22 cellular contexts compared by ENCODE assay signal in the genomic region with DNA sequence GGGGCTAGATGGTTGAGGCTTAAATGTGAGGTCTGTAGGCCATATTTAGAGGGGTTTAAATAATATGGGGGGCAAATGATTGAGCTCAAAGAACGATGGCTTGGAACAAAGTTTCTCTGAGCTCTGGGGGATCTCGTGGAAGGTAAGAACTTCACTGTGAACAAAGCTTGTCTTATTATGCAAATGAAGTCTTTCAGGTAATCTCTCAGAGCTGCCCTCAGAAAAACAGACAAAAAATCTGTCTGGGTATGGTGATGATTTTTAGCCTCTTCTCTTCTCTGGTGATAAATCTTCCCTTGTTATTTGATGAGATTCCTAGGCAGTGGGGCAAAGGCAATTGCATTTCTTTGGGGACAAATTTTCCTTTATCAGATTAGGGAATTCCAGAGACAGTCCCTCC.
"Had no signal": no experiment of that assay in that cellular context is flagged by ENCODE, and none has a peak within 500 bp of the region (broad histone marks: within the 10 kb centered on the region; RNA-seq: fewer than 3 reads in every experiment).

No MANE protein-coding gene starts in this region.

- H3K27me3 ChIP-seq: esophagus muscularis mucosa, gastrocnemius medialis, neutrophil, spleen, tibial artery, upper lobe of left lung, uterus had no signal

- H3K27ac ChIP-seq: epithelial cell of prostate, esophagus muscularis mucosa, gastrocnemius medialis, neutrophil, psoas muscle, spleen, tibial artery, upper lobe of left lung, uterus had no signal

- ATAC-seq: gastrocnemius medialis; left colon; left ventricle myocardium superior; psoas muscle; sciatic nerve; stimulated activated memory B cell treated with anti-CD40 and anti-IgM and Interleukin-4, amounts not matched to agents 10 μg/mL and 1 μg/mL and 100 μg/mL, for 72 hours had no signal

- H3K4me3 ChIP-seq: esophagus muscularis mucosa, gastrocnemius medialis, lung, psoas muscle, spleen, tibial artery, upper lobe of left lung, uterus had no signal

- H3K36me3 ChIP-seq: esophagus muscularis mucosa, gastrocnemius medialis, neutrophil, spleen, tibial artery, upper lobe of left lung, uterus had no signal

- H3K4me1 ChIP-seq: gastrocnemius medialis, psoas muscle, spleen, tibial artery, upper lobe of left lung, uterus had no signal

- H3K9me3 ChIP-seq: esophagus muscularis mucosa, gastrocnemius medialis, neutrophil, psoas muscle, spleen, tibial artery, upper lobe of left lung, uterus had no signal

- DNase-seq: effector memory CD4-positive, alpha-beta T cell; gastrocnemius medialis; left colon; left ventricle myocardium superior; mesenchymal stem cell; naive B cell; psoas muscle; retina; spleen; stimulated activated CD4-positive, alpha-beta T cell treated with anti-CD3 and anti-CD28 coated beads, Interleukin-15, amount 100 ng/mL, for 24 hours; stimulated activated CD4-positive, alpha-beta T cell treated with anti-CD3 and anti-CD28 coated beads, Interleukin-1b, Interleukin-23, amount 100 ng/mL, for 48 hours; stimulated activated CD4-positive, alpha-beta T cell treated with anti-CD3 and anti-CD28 coated beads, Interleukin-4, amount 100 ng/mL, for 24 hours; tibial artery; upper lobe of left lung; uterus had no signal

- FAIRE-seq: keratinocyte had no signal
